ENCODE assay signal across 1 cellular context in genomic region chr11:8998017-8998416, GRCh38.
TF ChIP-seq lines count a peak whose summit lies in the region.

No MANE protein-coding gene starts in this region.

TF ChIP-seq in HepG2, 621 proteins besides CTCF, POLR2A, EP300 and RAD21:
- TF ChIP-seq SAP130 (CRISPR knock-in tag; IDR thresholded peaks at IDR 0.05; ENCODE audit: low read depth) (0 out of 2 replicates have a peak, but pooled peaks have one; percentile 12), RAD51 (IDR thresholded peaks at IDR 0.05; ENCODE audit: borderline replicate concordance) (peak; percentile 74; the same call in 1 of the 2 replicates), NR2F6 (IDR thresholded peaks at IDR 0.05) (no peak), NR2F6 (CRISPR knock-in tag; IDR thresholded peaks at IDR 0.05) (peak; percentile 14; the same call in 1 of the 2 replicates), FOXA3 (CRISPR knock-in tag; IDR thresholded peaks at IDR 0.05) (0 out of 2 replicates have a peak, but pooled peaks have one; percentile 19), USF2 (IDR thresholded peaks at IDR 0.05; ENCODE audit: low read depth, low read length) (peak; percentile 64), USF2 (CRISPR knock-in tag; IDR thresholded peaks at IDR 0.05; ENCODE audit: borderline replicate concordance) (peak; percentile 56; the same call in 1 of the 2 replicates), FOXA1 (IDR thresholded peaks at IDR 0.05) (no peak), FOXA1 (CRISPR knock-in tag; IDR thresholded peaks at IDR 0.05) (peak; percentile 13; the same call in 1 of the 2 replicates), CAMTA2 (CRISPR knock-in tag; IDR thresholded peaks at IDR 0.05; ENCODE audit: borderline replicate concordance) (no peak), BHLHE40 (IDR thresholded peaks at IDR 0.05; ENCODE audit: low read length) (0 out of 2 replicates have a peak, but pooled peaks have one; percentile 16), ESRRA (CRISPR knock-in tag; IDR thresholded peaks at IDR 0.05; ENCODE audit: low read depth) (peak; percentile 88), ZMYM4 (CRISPR knock-in tag; IDR thresholded peaks at IDR 0.05) (peak; percentile 63; the same call in 1 of the 2 replicates), TRIM22 (IDR thresholded peaks at IDR 0.05) (no peak), PAXIP1 (CRISPR knock-in tag; conservative IDR thresholded peaks at IDR 0.05) (0 out of 2 replicates have a peak, but pooled peaks have one; percentile 24), SNAI1 (CRISPR knock-in tag; IDR thresholded peaks at IDR 0.05; ENCODE audit: borderline replicate concordance) (no peak), SOX13 (IDR thresholded peaks at IDR 0.05) (no peak), SOX13 (CRISPR knock-in tag; conservative IDR thresholded peaks at IDR 0.05 in 1 of 2, IDR thresholded peaks at IDR 0.05 in 1 of 2) (0 out of 4 replicates have a peak, but pooled peaks of 1 of the 2 experiments have one; percentile 10), HOMEZ (CRISPR knock-in tag; IDR thresholded peaks at IDR 0.05; ENCODE audit: low read depth) (peak; percentile 44; the same call in 1 of the 2 replicates), HNF4A (CRISPR knock-in tag; IDR thresholded peaks at IDR 0.05) (peak; percentile 29), NR2F2 (IDR thresholded peaks at IDR 0.05; ENCODE audit: borderline replicate concordance, low read depth) (0 out of 2 replicates have a peak, but pooled peaks have one; percentile 19), TEAD2 (CRISPR knock-in tag; IDR thresholded peaks at IDR 0.05) (no peak)
